Comparison of ENCODE assay signal across 29 cellular contexts in genomic region chr3:50408445-50408953, GRCh38.
"Had no signal": no experiment of that assay in that cellular context is flagged by ENCODE, and none has a peak within 500 bp of the region (broad histone marks: within the 10 kb centered on the region; RNA-seq: fewer than 3 reads in every experiment).

No MANE protein-coding gene starts in this region.

- H3K4me1 ChIP-seq: ascending aorta, SJCRH30 had no signal

- DNase-seq: activated CD4-positive, alpha-beta memory T cell treated with anti-CD3 and anti-CD28 coated beads for 36 hours; activated CD4-positive, alpha-beta T cell treated with anti-CD3 and anti-CD28 coated beads, Interleukin-2, amount 10 ng/mL, durations not matched to agents 7 days and 5 days; activated CD4-positive, CD25-positive, alpha-beta regulatory T cell; activated CD8-positive, alpha-beta memory T cell treated with anti-CD3 and anti-CD28 coated beads for 24 hours; activated effector memory CD4-positive, alpha-beta T cell treated with anti-CD3 and anti-CD28 coated beads, Interleukin-2, amount 50 U/mL, for 16 hours; activated naive CD4-positive, alpha-beta T cell treated with Interleukin-2 at 50 U/mL for 16 hours; activated naive CD8-positive, alpha-beta T cell treated with anti-CD3 and anti-CD28 coated beads, Interleukin-2, amount 50 U/mL, for 24 hours; activated T-cell treated with anti-CD3 and anti-CD28 coated beads, Interleukin-2, amount 50 U/mL, for 4 hours; amniotic stem cell; brain microvascular endothelial cell; MG63; MV-4-11; NCI-H1105 treated with DMSO at 0.1 percent for 48 hours; NCI-H1436 treated with DMSO at 0.1 percent for 48 hours; NCI-H1930; NCI-H446; NCI-H526; NCI-H774; NK-92 treated with Interleukin-12 subunit alpha and Interleukin-12 subunit beta, amount 100 ng/mL, for 24 hours; OCI-M1; RPMI8226; SJCRH30; SK-N-SH; T-helper 1 cell had no signal

- H3K36me3 ChIP-seq: ascending aorta, brain microvascular endothelial cell, cardiac muscle cell, MG63, SJCRH30 had no signal

- ATAC-seq: activated naive CD8-positive, alpha-beta T cell treated with anti-CD3 and anti-CD28 coated beads, Interleukin-2, amount 50 U/mL, for 24 hours; activated T-cell treated with anti-CD3 and anti-CD28 coated beads, Interleukin-2, amount 50 U/mL, for 4 hours; Panc1; Right ventricle myocardium inferior had no signal

- H3K9me3 ChIP-seq: ascending aorta, MG63, SJCRH30, SK-N-SH had no signal

- H3K9ac ChIP-seq: KMS-11, SK-N-SH had no signal

- H3K4me3 ChIP-seq: ascending aorta, cardiac muscle cell, MG63, SJCRH30 had no signal

- H3K27me3 ChIP-seq: ascending aorta, brain microvascular endothelial cell, cardiac muscle cell, MG63, SJCRH30 had no signal
